Comparison of ENCODE assay signal across 8 cellular contexts in genomic region chr4:138241281-138242075, GRCh38. TPM values are rescaled to one million over a fixed set of nuclear protein-coding genes. Genes with fewer than 3 reads are reported as not detected.
DNase-seq lines count a peak whose midpoint lies in the region; ATAC-seq, FAIRE-seq and TF ChIP-seq lines count a peak whose summit lies in the region.

No MANE protein-coding gene starts in this region.

- no peak overlapping the region for H3K27ac ChIP-seq in CD4-positive, CD25-positive, alpha-beta regulatory T cell (ENCODE audit: insufficient read depth, low read length, poor library complexity, severe bottlenecking)
- H3K27ac ChIP-seq in liver (ENCODE audit: low read depth in 1 of 2, low read length in 2 of 2): peak overlapping the region in 1 of 2 donors; percentile 19

- no peaks in the 10 kb centered on the region for H3K4me1 ChIP-seq in CD4-positive, CD25-positive, alpha-beta regulatory T cell (ENCODE audit: control insufficient read depth, insufficient read depth, low read length, poor library complexity, severe bottlenecking)
- H3K4me1 ChIP-seq in liver (ENCODE audit: control insufficient read depth in 4 of 4, insufficient read depth in 4 of 4, low read length in 3 of 4): peaks cover 0 to 6% (median 0%) of the 10 kb centered on the region in 4 donors

- peak overlapping the region in 1 of 2 donors; percentile 65 for H3K9ac ChIP-seq in liver (ENCODE audit: low read depth in 1 of 2, low read length in 2 of 2)

- H3K4me1 Mint-ChIP-seq in CD4-positive, CD25-positive, alpha-beta regulatory T cell: peaks cover 0 to 11% (median 8%) of the 10 kb centered on the region in 4 donors

- no peak for TF ChIP-seq CTCF in liver (IDR thresholded peaks at IDR 0.05; ENCODE audit: low read depth, low read length, missing input control)

- H3K4me3 ChIP-seq in CD4-positive, CD25-positive, alpha-beta regulatory T cell (ENCODE audit: low read depth, low read length): peak overlapping the region; percentile 41
- peak overlapping the region in 2 of 3 donors; percentile 39 to 50 for H3K4me3 ChIP-seq in liver (ENCODE audit: low read depth in 1 of 3, low read length in 3 of 3)

- H3K9me3 ChIP-seq in CD4-positive, CD25-positive, alpha-beta regulatory T cell (ENCODE audit: control insufficient read depth in 2 of 2, low read length in 2 of 2): no peaks in the 10 kb centered on the region
- H3K9me3 ChIP-seq in liver (ENCODE audit: control insufficient read depth in 4 of 4, low read length in 3 of 4): no peaks in the 10 kb centered on the region

- no peak for TF ChIP-seq RAD21 in liver (IDR thresholded peaks at IDR 0.05)

- FAIRE-seq in urothelium cell line (lab: Jason Lieb, UNC): no peak

- 56% methylated on average over 13 of the region's 13 CpGs for WGBS in liver

- no peaks in the 10 kb centered on the region for H3K27me3 ChIP-seq in CD4-positive, CD25-positive, alpha-beta regulatory T cell (ENCODE audit: control insufficient read depth, insufficient read depth, low read length)
- no peaks in the 10 kb centered on the region for H3K27me3 ChIP-seq in liver (ENCODE audit: control insufficient read depth in 4 of 4, insufficient read depth in 4 of 4, low read length in 3 of 4)

- peaks cover 0 to 1% (median 0%) of the 10 kb centered on the region in 7 donors for H3K9me3 Mint-ChIP-seq in CD4-positive, CD25-positive, alpha-beta regulatory T cell

- ATAC-seq in CD4-positive, CD25-positive, alpha-beta regulatory T cell (ENCODE audit: low read depth in 2 of 2): no peak
- ATAC-seq in GM21381 (IDR thresholded peaks at IDR 0.05; ENCODE audit: unreplicated experiment) (peak; percentile 0), HG02798 (IDR thresholded peaks at IDR 0.05; ENCODE audit: poor library complexity, unreplicated experiment) (no peak)

- H3K27me3 Mint-ChIP-seq in CD4-positive, CD25-positive, alpha-beta regulatory T cell: no peaks in the 10 kb centered on the region

- H3K27ac Mint-ChIP-seq in CD4-positive, CD25-positive, alpha-beta regulatory T cell: peak overlapping the region in 1 of 3 donors; percentile 75

- H3K36me3 ChIP-seq in CD4-positive, CD25-positive, alpha-beta regulatory T cell (ENCODE audit: control insufficient read depth, insufficient read depth, low read length): no peaks in the 10 kb centered on the region
- no peaks in the 10 kb centered on the region for H3K36me3 ChIP-seq in liver (ENCODE audit: control insufficient read depth in 4 of 4, insufficient read depth in 3 of 4, low read depth in 1 of 4, low read length in 3 of 4)

- H3K4me3 Mint-ChIP-seq in CD4-positive, CD25-positive, alpha-beta regulatory T cell: peak overlapping the region in 3 of 4 donors; percentile 74 to 93 (median 76)

- H3K36me3 Mint-ChIP-seq in CD4-positive, CD25-positive, alpha-beta regulatory T cell: no peaks in the 10 kb centered on the region

- no peak for DNase-seq in CD4-positive, CD25-positive, alpha-beta regulatory T cell
- peak; percentile 54 for DNase-seq in M059J (ENCODE audit: low read depth)
- DNase-seq in astrocyte of the hippocampus (ENCODE audit: low read depth, low spot score): peak; percentile 21
- DNase-seq in urothelium cell line (ENCODE audit: low spot score): peak; percentile 3
- no peak for DNase-seq in stimulated activated CD4-positive, alpha-beta T cell treated with anti-CD3 and anti-CD28 coated beads, Interleukin-2, amount 100 ng/mL, for 48 hours

TF ChIP-seq in liver, 16 proteins besides CTCF, POLR2A, EP300 and RAD21:
- no peak for TF ChIP-seq ZBTB33 (IDR thresholded peaks at IDR 0.05)
- TF ChIP-seq FOXA1 (IDR thresholded peaks at IDR 0.05): no peak
- TF ChIP-seq HNF4G (IDR thresholded peaks at IDR 0.05): no peak

RNA-seq across cellular contexts. Expression of gene SLC7A11, which starts 0.7 kb away (rescaled TPM):
- 0.07 TPM for total RNA-seq in CD4-positive, CD25-positive, alpha-beta regulatory T cell
- polyA plus RNA-seq in CD4-positive, CD25-positive, alpha-beta regulatory T cell: under 1 TPM in 1 of 4 donors, not detected in 3; 0.02 TPM
- 7.8 and 9.2 TPM in 2 replicates for total RNA-seq in M059J (2014; rRNA removed; shearing (Covaris generic))
- total RNA-seq in liver: 1 to 10 TPM in 1 of 2 donors, under 1 TPM in 1; 0.17 to 1.9 TPM
- polyA plus RNA-seq in liver: under 1 TPM; 0.02 to 0.42 TPM

Comparison
In these comparisons a context has a peak if more than half of its experiments do, and no peak if none do; other contexts are left out.
1. DNase-seq: peak in M059J (single experiment), astrocyte of the hippocampus (single experiment) and urothelium cell line (single experiment); none in CD4-positive, CD25-positive, alpha-beta regulatory T cell (0 of 3) and stimulated activated CD4-positive, alpha-beta T cell treated with anti-CD3 and anti-CD28 coated beads, Interleukin-2, amount 100 ng/mL, for 48 hours (0 of 2).